Comparison of ENCODE assay signal across 8 cellular contexts in genomic region chr1:62962794-62963776, GRCh38.
DNase-seq lines count a peak whose midpoint lies in the region; ATAC-seq, FAIRE-seq and TF ChIP-seq lines count a peak whose summit lies in the region.

No MANE protein-coding gene starts in this region.

- ATAC-seq in right lobe of liver = peak; percentile 53 to 73 (median 71)
- no peak for ATAC-seq in HG03045 (IDR thresholded peaks at IDR 0.05; ENCODE audit: unreplicated experiment)

- no peaks in the 10 kb centered on the region for H3K36me3 Mint-ChIP-seq in activated naive CD4-positive, alpha-beta T cell treated with anti-CD3 and anti-CD28 coated beads, Interleukin-2, amount 10 ng/mL, durations not matched to agents 7 days and 5 days

- no peak for TF ChIP-seq POLR2A in right lobe of liver (IDR thresholded peaks at IDR 0.05)

- H3K4me1 ChIP-seq in right lobe of liver = no peaks in the 10 kb centered on the region

- WGBS in right lobe of liver (ENCODE audit: insufficient coverage, low coverage, low lambda C conversion rate, missing lambda C conversion rate) = 29% methylated on average over 4 of the region's 10 CpGs

- CTCF ChIA-PET in activated naive CD4-positive, alpha-beta T cell treated with anti-CD3 and anti-CD28 coated beads, Interleukin-2, amount 10 ng/mL, durations not matched to agents 7 days and 5 days (lab: Charles Lee) = interaction anchor here (1.1 to 1.7 kb wide), 2 partner anchors 90 to 576 kb away, joined by 3 read pairs; no protein-coding TSS in a partner anchor

- H3K9me3 Mint-ChIP-seq in activated naive CD4-positive, alpha-beta T cell treated with anti-CD3 and anti-CD28 coated beads, Interleukin-2, amount 10 ng/mL, durations not matched to agents 7 days and 5 days = no peaks in the 10 kb centered on the region

- H3K4me3 Mint-ChIP-seq in activated naive CD4-positive, alpha-beta T cell treated with anti-CD3 and anti-CD28 coated beads, Interleukin-2, amount 10 ng/mL, durations not matched to agents 7 days and 5 days = no peak overlapping the region

- H3K27ac ChIP-seq in right lobe of liver = no peak overlapping the region

- H3K27me3 ChIP-seq in bronchial epithelial cell (ENCODE audit: control insufficient read depth, insufficient read depth, low read length) (no peaks in the 10 kb centered on the region), right lobe of liver (no peaks in the 10 kb centered on the region)

- FAIRE-seq in bronchial epithelial cell (lab: Jason Lieb, UNC) = no peak

- TF ChIP-seq CTCF in HFF-Myc (IDR thresholded peaks at IDR 0.05; ENCODE audit: low read depth, low read length, missing control alignments) (peak; percentile 64), bronchial epithelial cell (IDR thresholded peaks at IDR 0.05; ENCODE audit: insufficient read depth, low read length, severe bottlenecking) (peak; percentile 68), right lobe of liver (IDR thresholded peaks at IDR 0.05) (peak; percentile 34 to 59 (median 46))

- H3K36me3 ChIP-seq in bronchial epithelial cell (ENCODE audit: control insufficient read depth, insufficient read depth, low read length) (no peaks in the 10 kb centered on the region), right lobe of liver (no peaks in the 10 kb centered on the region)

- H3K4me3 ChIP-seq in HFF-Myc (replicated peaks; ENCODE audit: low read depth, low read length) (no peak overlapping the region), bronchial epithelial cell (ENCODE audit: low read depth, low read length) (no peak overlapping the region), right lobe of liver (no peak overlapping the region)

- no peaks in the 10 kb centered on the region for H3K9me3 ChIP-seq in right lobe of liver

- no peak overlapping the region for H3K27ac Mint-ChIP-seq in activated naive CD4-positive, alpha-beta T cell treated with anti-CD3 and anti-CD28 coated beads, Interleukin-2, amount 10 ng/mL, durations not matched to agents 7 days and 5 days

- intact Hi-C loops in right lobe of liver (cut with DNase I) = no loop called here

- H3K27me3 Mint-ChIP-seq in activated naive CD4-positive, alpha-beta T cell treated with anti-CD3 and anti-CD28 coated beads, Interleukin-2, amount 10 ng/mL, durations not matched to agents 7 days and 5 days = peaks cover 7% of the 10 kb centered on the region

- peak; percentile 39 for DNase-seq in activated naive CD4-positive, alpha-beta T cell treated with anti-CD3 and anti-CD28 coated beads, Interleukin-2, amount 10 ng/mL, durations not matched to agents 7 days and 5 days
- no peak for DNase-seq in activated naive CD4-positive, alpha-beta T cell treated with anti-CD3 and anti-CD28 coated beads, Interleukin-2, amount 50 U/mL, for 16 hours
- DNase-seq in HFF-Myc (ENCODE audit: extremely low read depth, low read depth) (no peak), NCI-H526 treated with DMSO at 0.1 percent for 48 hours (lab: John Stamatoyannopoulos, UW) (peak; percentile 5), bronchial epithelial cell (ENCODE audit: low read depth) (peak; percentile 7), right lobe of liver (no peak), SIG-M5 treated with dmso at 0.1 percent for 504 hours (lab: John Stamatoyannopoulos, UW; ENCODE audit: unreplicated experiment) (no peak)

- no peaks in the 10 kb centered on the region for H3K4me1 Mint-ChIP-seq in activated naive CD4-positive, alpha-beta T cell treated with anti-CD3 and anti-CD28 coated beads, Interleukin-2, amount 10 ng/mL, durations not matched to agents 7 days and 5 days

Comparison
In these comparisons a context has a peak if more than half of its experiments do, and no peak if none do; other contexts are left out.
1. DNase-seq: peak in activated naive CD4-positive, alpha-beta T cell treated with anti-CD3 and anti-CD28 coated beads, Interleukin-2, amount 10 ng/mL, durations not matched to agents 7 days and 5 days (single experiment), NCI-H526 treated with DMSO at 0.1 percent for 48 hours (single experiment) and bronchial epithelial cell (single experiment); none in activated naive CD4-positive, alpha-beta T cell treated with anti-CD3 and anti-CD28 coated beads, Interleukin-2, amount 50 U/mL, for 16 hours (single experiment), HFF-Myc (single experiment), right lobe of liver (0 of 3) and SIG-M5 treated with dmso at 0.1 percent for 504 hours (single experiment).
2. Peak in every context shown above with its lines, with median percentiles within 50 percentile points of each other: CTCF ChIP-seq.